In genomic region chr11:118911880-118912741, GRCh38 we compare ENCODE assay signal across 8 cellular contexts. TPM values are rescaled to one million over a fixed set of nuclear protein-coding genes. Genes with fewer than 3 reads are reported as not detected.
DNase-seq lines count a peak whose midpoint lies in the region; ATAC-seq and TF ChIP-seq lines count a peak whose summit lies in the region.

No MANE protein-coding gene starts in this region.

- peaks cover 67% of the 10 kb centered on the region for H3K4me1 Mint-ChIP-seq in activated T-helper 1 cell treated with anti-CD3 and anti-CD28 coated beads, Interleukin-12 subunit alpha, Interleukin-12 subunit beta, Interleukin-2, Interleukin-4 antibody, amounts not matched to agents 30 ng/mL and 10 ng/mL and 1 ng/mL, durations not matched to agents 14 hours and 24 hours and 36 hours (ENCODE audit: low read depth)
- H3K4me1 Mint-ChIP-seq in neural progenitor cell = peaks cover 82% of the 10 kb centered on the region

- peaks cover 81% of the 10 kb centered on the region for H3K79me2 ChIP-seq in fibroblast of lung (ENCODE audit: control insufficient read depth, insufficient read depth, low read length)
- peaks cover 91% of the 10 kb centered on the region for H3K79me2 ChIP-seq in neural progenitor cell (ENCODE audit: low read depth)

- H3K4me1 ChIP-seq in fibroblast of lung (ENCODE audit: control insufficient read depth, extremely low read depth, insufficient read depth, low read length) (peaks cover 80% of the 10 kb centered on the region), neural progenitor cell (peaks cover 96% of the 10 kb centered on the region), subcutaneous abdominal adipose tissue (ENCODE audit: control insufficient read depth in 5 of 5, insufficient read depth in 5 of 5, low read length in 5 of 5) (peaks cover 32 to 97% (median 94%) of the 10 kb centered on the region in 5 donors)

- peaks cover 78% of the 10 kb centered on the region for H3F3A ChIP-seq in neural progenitor cell (ENCODE audit: low read depth)

- no peaks in the 10 kb centered on the region for H3K9me3 Mint-ChIP-seq in activated T-helper 1 cell treated with anti-CD3 and anti-CD28 coated beads, Interleukin-12 subunit alpha, Interleukin-12 subunit beta, Interleukin-2, Interleukin-4 antibody, amounts not matched to agents 30 ng/mL and 10 ng/mL and 1 ng/mL, durations not matched to agents 14 hours and 24 hours and 36 hours
- H3K9me3 Mint-ChIP-seq in neural progenitor cell = no peaks in the 10 kb centered on the region

- peak overlapping the region; percentile 91 for H3K27ac Mint-ChIP-seq in activated T-helper 1 cell treated with anti-CD3 and anti-CD28 coated beads, Interleukin-12 subunit alpha, Interleukin-12 subunit beta, Interleukin-2, Interleukin-4 antibody, amounts not matched to agents 30 ng/mL and 10 ng/mL and 1 ng/mL, durations not matched to agents 14 hours and 24 hours and 36 hours
- peak overlapping the region; percentile 94 for H3K27ac Mint-ChIP-seq in neural progenitor cell

- H3K9me3 ChIP-seq in fibroblast of lung (ENCODE audit: control insufficient read depth, insufficient read depth, low read depth, low read length) (no peaks in the 10 kb centered on the region), neural progenitor cell (ENCODE audit: low read depth) (no peaks in the 10 kb centered on the region), subcutaneous abdominal adipose tissue (ENCODE audit: control insufficient read depth in 5 of 5, low read length in 5 of 5) (no peaks in the 10 kb centered on the region)

- H4K20me1 ChIP-seq in fibroblast of lung (ENCODE audit: control insufficient read depth, extremely low read depth, insufficient read depth, low read length) (no peaks in the 10 kb centered on the region), neural progenitor cell (ENCODE audit: low read depth) (peaks cover 51% of the 10 kb centered on the region)

- peak overlapping the region; percentile 70 for H3K4me2 ChIP-seq in fibroblast of lung (ENCODE audit: extremely low read depth, insufficient read depth, low read length)
- peak overlapping the region; percentile 68 for H3K4me2 ChIP-seq in neural progenitor cell

- peaks cover 8% of the 10 kb centered on the region for H3K36me3 Mint-ChIP-seq in activated T-helper 1 cell treated with anti-CD3 and anti-CD28 coated beads, Interleukin-12 subunit alpha, Interleukin-12 subunit beta, Interleukin-2, Interleukin-4 antibody, amounts not matched to agents 30 ng/mL and 10 ng/mL and 1 ng/mL, durations not matched to agents 14 hours and 24 hours and 36 hours (ENCODE audit: low read depth)
- peaks cover 3% of the 10 kb centered on the region for H3K36me3 Mint-ChIP-seq in neural progenitor cell

- TF ChIP-seq CTCF in fibroblast of lung (conservative IDR thresholded peaks at IDR 0.05 in 1 of 2, IDR thresholded peaks at IDR 0.05 in 1 of 2; ENCODE audit: low read depth in 1 of 2, low read length in 2 of 2) (no peak), neural progenitor cell (IDR thresholded peaks at IDR 0.05) (no peak)

- H3K9ac ChIP-seq in fibroblast of lung (ENCODE audit: insufficient read depth, low read length) (peak overlapping the region; percentile 68), neural progenitor cell (no peak overlapping the region), subcutaneous abdominal adipose tissue (ENCODE audit: low read length in 5 of 5) (peak overlapping the region; percentile 67 to 87 (median 77))

- H3K36me3 ChIP-seq in fibroblast of lung (ENCODE audit: control insufficient read depth, insufficient read depth, low read length) (peaks cover 7% of the 10 kb centered on the region), neural progenitor cell (no peaks in the 10 kb centered on the region), subcutaneous abdominal adipose tissue (ENCODE audit: control insufficient read depth in 5 of 5, insufficient read depth in 5 of 5, low read length in 5 of 5) (peaks cover 0 to 17% (median 12%) of the 10 kb centered on the region in 5 donors)

- intact Hi-C loops in activated T-helper 1 cell treated with anti-CD3 and anti-CD28 coated beads, Interleukin-12 subunit alpha, Interleukin-12 subunit beta, Interleukin-2, Interleukin-4 antibody, amounts not matched to agents 30 ng/mL and 10 ng/mL and 1 ng/mL, durations not matched to agents 14 hours and 24 hours and 36 hours (cut with micrococcal nuclease) = loop anchor here (1.0 to 5.0 kb wide), 2 partner anchors 16 to 85 kb away; partner anchors contain the start of gene CENATAC

- peak overlapping the region; percentile 70 for H3K4me3 Mint-ChIP-seq in activated T-helper 1 cell treated with anti-CD3 and anti-CD28 coated beads, Interleukin-12 subunit alpha, Interleukin-12 subunit beta, Interleukin-2, Interleukin-4 antibody, amounts not matched to agents 30 ng/mL and 10 ng/mL and 1 ng/mL, durations not matched to agents 14 hours and 24 hours and 36 hours
- peak overlapping the region; percentile 77 for H3K4me3 Mint-ChIP-seq in neural progenitor cell

- ATAC-seq in GM21737 (IDR thresholded peaks at IDR 0.05; ENCODE audit: unreplicated experiment) = no peak

- DNase-seq in DMS53 treated with DMSO at 0.1 percent for 48 hours (lab: John Stamatoyannopoulos, UW; ENCODE audit: unreplicated experiment) = peak; percentile 97
- DNase-seq in NCI-H69 (lab: John Stamatoyannopoulos, UW) = peak; percentile 86
- DNase-seq in activated T-helper 1 cell treated with anti-CD3 and anti-CD28 coated beads, Interleukin-12 subunit alpha, Interleukin-12 subunit beta, Interleukin-2, Interleukin-4 antibody, amounts not matched to agents 30 ng/mL and 10 ng/mL and 1 ng/mL, durations not matched to agents 14 hours and 24 hours and 36 hours (ENCODE audit: low spot score) = peak; percentile 55
- peak; percentile 86 to 95 for DNase-seq in fibroblast of lung (ENCODE audit: low read depth in 2 of 2)
- peak; percentile 78 for DNase-seq in neural progenitor cell (ENCODE audit: low spot score)
- no peak for DNase-seq in NK-92 treated with Interleukin-12 subunit alpha and Interleukin-12 subunit beta, amount 100 ng/mL, for 24 hours (lab: John Stamatoyannopoulos, UW)

- H2AFZ ChIP-seq in fibroblast of lung (ENCODE audit: low read length) (no peak overlapping the region), neural progenitor cell (replicated peaks) (no peak overlapping the region)

- H3K27me3 Mint-ChIP-seq in activated T-helper 1 cell treated with anti-CD3 and anti-CD28 coated beads, Interleukin-12 subunit alpha, Interleukin-12 subunit beta, Interleukin-2, Interleukin-4 antibody, amounts not matched to agents 30 ng/mL and 10 ng/mL and 1 ng/mL, durations not matched to agents 14 hours and 24 hours and 36 hours (ENCODE audit: insufficient read depth) = no peaks in the 10 kb centered on the region
- peaks cover 2% of the 10 kb centered on the region for H3K27me3 Mint-ChIP-seq in neural progenitor cell (ENCODE audit: insufficient read depth, low read depth)

- H3K4me3 ChIP-seq in fibroblast of lung (replicated peaks in 1 of 4; ENCODE audit: control extremely low read depth in 1 of 4, insufficient read depth in 1 of 4, low read depth in 3 of 4, low read length in 4 of 4) (peak overlapping the region in 2 of 4 experiments; percentile 25 to 47), neural progenitor cell (no peak overlapping the region), subcutaneous abdominal adipose tissue (ENCODE audit: low read depth in 1 of 5, low read length in 5 of 5) (peak overlapping the region; percentile 1 to 50 (median 29))

- H3K27ac ChIP-seq in fibroblast of lung (ENCODE audit: insufficient read depth, low read length) (peak overlapping the region; percentile 90), neural progenitor cell (peak overlapping the region; percentile 48), subcutaneous abdominal adipose tissue (ENCODE audit: low read depth, low read length) (peak overlapping the region; percentile 98)

- H3K27me3 ChIP-seq in fibroblast of lung (ENCODE audit: control insufficient read depth, insufficient read depth, low read length) (no peaks in the 10 kb centered on the region), neural progenitor cell (no peaks in the 10 kb centered on the region), subcutaneous abdominal adipose tissue (ENCODE audit: control insufficient read depth in 5 of 5, insufficient read depth in 4 of 5, low read length in 5 of 5) (no peaks in the 10 kb centered on the region)

RNA-seq across cellular contexts. Expression of gene BCL9L, which starts 13.6 kb away (rescaled TPM):
- 27.3 and 32.4 TPM in 2 replicates for total RNA-seq in activated T-helper 1 cell treated with anti-CD3 and anti-CD28 coated beads, Interleukin-12 subunit alpha, Interleukin-12 subunit beta, Interleukin-2, Interleukin-4 antibody, amounts not matched to agents 30 ng/mL and 10 ng/mL and 1 ng/mL, durations not matched to agents 14 hours and 24 hours and 36 hours
- total RNA-seq in fibroblast of lung = 11.0 and 23.1 TPM in 2 replicates
- polyA plus RNA-seq in fibroblast of lung = 7.0 and 11.5 TPM in 2 replicates
- polyA plus RNA-seq in fibroblast of lung (2012) = 33.6 and 51.9 TPM in 2 replicates
- polyA minus RNA-seq in fibroblast of lung (ENCODE audit: low replicate concordance) = 38.0 and 48.2 TPM in 2 replicates
- total RNA-seq in neural progenitor cell (ENCODE audit: low replicate concordance) = 3.0 and 7.2 TPM in 2 replicates

RNA-seq across cellular contexts. Expression of gene CXCR5, which starts 28.4 kb away (rescaled TPM):
- 5.1 and 5.5 TPM in 2 replicates for total RNA-seq in activated T-helper 1 cell treated with anti-CD3 and anti-CD28 coated beads, Interleukin-12 subunit alpha, Interleukin-12 subunit beta, Interleukin-2, Interleukin-4 antibody, amounts not matched to agents 30 ng/mL and 10 ng/mL and 1 ng/mL, durations not matched to agents 14 hours and 24 hours and 36 hours
- total RNA-seq in fibroblast of lung (not detected in 2 replicates), neural progenitor cell (ENCODE audit: low replicate concordance) (not detected in 2 replicates)
- polyA plus RNA-seq in fibroblast of lung = not detected in 2 replicates
- polyA plus RNA-seq in fibroblast of lung (2012) = not detected in 2 replicates
- polyA minus RNA-seq in fibroblast of lung (ENCODE audit: low replicate concordance) = not detected in 2 replicates

RNA-seq across cellular contexts. Expression of gene UPK2, which starts 44.0 kb away (rescaled TPM):
- not detected in 2 replicates for total RNA-seq in activated T-helper 1 cell treated with anti-CD3 and anti-CD28 coated beads, Interleukin-12 subunit alpha, Interleukin-12 subunit beta, Interleukin-2, Interleukin-4 antibody, amounts not matched to agents 30 ng/mL and 10 ng/mL and 1 ng/mL, durations not matched to agents 14 hours and 24 hours and 36 hours
- total RNA-seq in fibroblast of lung (not detected in 2 replicates), neural progenitor cell (ENCODE audit: low replicate concordance) (0.43 TPM in 1 of 2 replicates, not detected in the other)
- polyA plus RNA-seq in fibroblast of lung = not detected in 2 replicates
- polyA plus RNA-seq in fibroblast of lung (2012) = 0.13 and 0.14 TPM in 2 replicates
- 0.35 TPM in 1 of 2 replicates, not detected in the other for polyA minus RNA-seq in fibroblast of lung (ENCODE audit: low replicate concordance)

RNA-seq across cellular contexts. Expression of gene FOXR1, which starts 59.5 kb away (rescaled TPM):
- total RNA-seq in activated T-helper 1 cell treated with anti-CD3 and anti-CD28 coated beads, Interleukin-12 subunit alpha, Interleukin-12 subunit beta, Interleukin-2, Interleukin-4 antibody, amounts not matched to agents 30 ng/mL and 10 ng/mL and 1 ng/mL, durations not matched to agents 14 hours and 24 hours and 36 hours = not detected in 2 replicates
- total RNA-seq in fibroblast of lung (not detected in 2 replicates), neural progenitor cell (ENCODE audit: low replicate concordance) (not detected in 2 replicates)
- not detected in 2 replicates for polyA plus RNA-seq in fibroblast of lung
- polyA plus RNA-seq in fibroblast of lung (2012) = not detected in 2 replicates
- polyA minus RNA-seq in fibroblast of lung (ENCODE audit: low replicate concordance) = not detected in 2 replicates

Comparison
In these comparisons a context has a peak if more than half of its experiments do, and no peak if none do; other contexts are left out.
1. H3K27ac ChIP-seq: peak in every context shown above with its lines; median percentile 98 in subcutaneous abdominal adipose tissue; 90 in fibroblast of lung; 48 in neural progenitor cell.